ENCODE assay signal across 25 cellular contexts in the genomic region with DNA sequence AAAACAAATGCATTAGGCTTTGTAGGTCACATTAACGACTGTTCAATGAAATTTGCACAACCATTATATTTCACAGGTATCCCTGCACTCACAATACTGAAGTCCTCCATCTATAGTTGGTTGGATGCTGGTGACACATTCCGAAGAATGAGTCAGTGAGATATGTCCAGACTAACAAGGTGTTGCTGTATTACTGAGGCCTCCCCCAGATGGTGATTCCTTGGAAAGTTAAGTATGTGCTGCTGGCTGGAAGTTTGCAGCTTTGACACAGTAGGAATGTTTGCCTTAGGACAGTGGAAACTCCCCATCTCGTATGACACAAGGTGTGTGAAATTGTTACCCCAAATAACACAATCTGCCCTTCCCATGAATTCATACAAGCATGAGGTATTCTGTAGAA. TPM values are rescaled to one million over a fixed set of nuclear protein-coding genes. Genes with fewer than 3 reads are reported as not detected.
A peak's percentile ranks its signal among the peaks of the same experiment; 100 is the strongest.
DNase-seq lines count a peak whose midpoint lies in the region; FAIRE-seq and TF ChIP-seq lines count a peak whose summit lies in the region.
"Had no signal": no experiment of that assay in that cellular context is flagged by ENCODE, and none has a peak within 500 bp of the region (broad histone marks: within the 10 kb centered on the region; RNA-seq: fewer than 3 reads in every experiment).

No MANE protein-coding gene starts in this region.

- H3K4me3 ChIP-seq in bronchial epithelial cell (ENCODE audit: low read depth, low read length) (no peak overlapping the region), fibroblast of villous mesenchyme (ENCODE audit: low read depth, low read length) (no peak overlapping the region), ovary (no peak overlapping the region)
- H3K4me3 ChIP-seq: A549; BLaER1 treated with 17β-estradiol and CSF1 and Interleukin-3, amounts not matched to agents 10 nM and 100 nM; GM12878; GM23338 had no signal

- WGBS in ovary, 3 donors, result 68 to 78% (median 74%) methylated on average over 3 of the region's 3 CpGs

- DNase-seq in bronchial epithelial cell (ENCODE audit: low read depth) (peak; percentile 11), fibroblast of villous mesenchyme (ENCODE audit: low read depth) (peak; percentile 2), kidney tubule cell (ENCODE audit: low spot score) (peak; percentile 51), renal cortical epithelial cell (ENCODE audit: low read depth) (peak; percentile 6), posterior vena cava (ENCODE audit: low spot score) (no peak), activated gamma-delta T cell treated with Interleukin-2 at 50 U/mL for 16 hours (no peak), ovary (no peak)
- DNase-seq: 8988T; ACHN; AML-193; BE2C; CD4-positive, alpha-beta T cell; CD8-positive, alpha-beta memory T cell; DMS 273 treated with DMSO at 0.1 percent for 48 hours; DMS79; EL; GDM1; H9 had no signal

- intact Hi-C loops in posterior vena cava (cut with DNase I) (no loop called here), ovary (cut with DNase I) (no loop called here)

- no peak for TF ChIP-seq EP300 in ovary (IDR thresholded peaks at IDR 0.05)

- FAIRE-seq in bronchial epithelial cell (lab: Jason Lieb, UNC), result no peak
- FAIRE-seq: A549, D721Med, GM12878, GM19239 had no signal

- H3K27ac ChIP-seq in ovary, result no peak overlapping the region
- H3K27ac ChIP-seq: A549; BLaER1 treated with 17β-estradiol and CSF1 and Interleukin-3, amounts not matched to agents 10 nM and 100 nM had no signal

- no peak for TF ChIP-seq POLR2A in ovary (IDR thresholded peaks at IDR 0.05)

- H3K36me3 ChIP-seq in bronchial epithelial cell (ENCODE audit: control insufficient read depth, insufficient read depth, low read length) (no peaks in the 10 kb centered on the region), ovary (no peaks in the 10 kb centered on the region)
- H3K36me3 ChIP-seq: BE2C; BLaER1 treated with 17β-estradiol and CSF1 and Interleukin-3, amounts not matched to agents 10 nM and 100 nM had no signal

- TF ChIP-seq CTCF in bronchial epithelial cell (IDR thresholded peaks at IDR 0.05; ENCODE audit: insufficient read depth, low read length, severe bottlenecking) (no peak), fibroblast of villous mesenchyme (IDR thresholded peaks at IDR 0.05; ENCODE audit: insufficient read depth, low read depth, low read length) (no peak), ovary (IDR thresholded peaks at IDR 0.05) (no peak)

- H3K27me3 ChIP-seq in bronchial epithelial cell (ENCODE audit: control insufficient read depth, insufficient read depth, low read length), result no peaks in the 10 kb centered on the region
- H3K27me3 ChIP-seq in ovary, result no peaks in the 10 kb centered on the region
- H3K27me3 ChIP-seq: BE2C; BLaER1 treated with 17β-estradiol and CSF1 and Interleukin-3, amounts not matched to agents 10 nM and 100 nM had no signal

- no peaks in the 10 kb centered on the region for H3K4me1 ChIP-seq in ovary (ENCODE audit: insufficient read depth)
- H3K4me1 ChIP-seq: A549; BE2C; BLaER1 treated with 17β-estradiol and CSF1 and Interleukin-3, amounts not matched to agents 10 nM and 100 nM had no signal

- no peaks in the 10 kb centered on the region for H3K9me3 ChIP-seq in ovary
- H3K9me3 ChIP-seq: A549; BE2C; BLaER1 treated with 17β-estradiol and CSF1 and Interleukin-3, amounts not matched to agents 10 nM and 100 nM had no signal

RNA-seq across cellular contexts. Expression of a gene that starts 46.6 kb away (rescaled TPM):
- total RNA-seq in bronchial epithelial cell, result 0.13 TPM in 1 of 2 replicates, not detected in the other
- under 0.01 TPM in 2 replicates for total RNA-seq in fibroblast of villous mesenchyme
- total RNA-seq in renal cortical epithelial cell, result 0.70 TPM in 1 of 2 replicates, not detected in the other
- 1 to 10 TPM; 4.6 to 6.6 TPM for total RNA-seq in posterior vena cava
- total RNA-seq in ovary, result 1 to 10 TPM in 2 of 7 donors, under 1 TPM in 3, not detected in 2; 0.43 to 4.8 (median 0.60) TPM
- polyA plus RNA-seq in ovary, result under 1 TPM; 0.06 to 0.80 TPM
- total RNA-seq: CD4-positive, alpha-beta T cell; CD8-positive, alpha-beta memory T cell had no signal
- polyA plus RNA-seq: A549; CD14-positive monocyte; CD8-positive, alpha-beta memory T cell; GM23338 had no signal

Comparison
In these comparisons a context has a peak if more than half of its experiments do, and no peak if none do; other contexts are left out.
1. DNase-seq: peak in bronchial epithelial cell (single experiment), fibroblast of villous mesenchyme (single experiment), kidney tubule cell (single experiment) and renal cortical epithelial cell (single experiment); none in posterior vena cava (single experiment), activated gamma-delta T cell treated with Interleukin-2 at 50 U/mL for 16 hours (single experiment) and ovary (0 of 5).